Comparison of ENCODE assay signal across 27 cellular contexts in the genomic region with DNA sequence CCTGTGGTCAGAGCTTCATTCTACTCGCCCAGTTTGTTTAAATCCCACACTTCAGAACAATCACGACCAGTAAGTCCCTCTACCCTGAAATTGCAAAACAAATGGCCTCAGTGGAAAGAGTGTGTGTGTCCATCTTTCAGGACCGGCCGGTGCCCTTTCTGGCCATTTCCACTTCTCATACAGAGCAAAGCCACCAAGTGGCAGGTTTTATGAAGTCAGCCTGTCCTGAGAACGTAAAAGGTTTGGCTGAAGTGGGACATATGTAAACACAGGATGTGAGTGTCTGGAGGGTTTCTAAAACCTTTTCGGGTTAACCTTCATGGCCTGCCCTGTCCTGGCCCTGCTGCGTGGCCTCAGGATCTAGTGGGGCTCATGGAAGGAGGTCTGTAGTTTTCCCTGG. TPM values are rescaled to one million over a fixed set of nuclear protein-coding genes. Genes with fewer than 3 reads are reported as not detected.
A peak's percentile ranks its signal among the peaks of the same experiment; 100 is the strongest.
DNase-seq lines count a peak whose midpoint lies in the region; ATAC-seq, FAIRE-seq and TF ChIP-seq lines count a peak whose summit lies in the region.
"Had no signal": no experiment of that assay in that cellular context is flagged by ENCODE, and none has a peak within 500 bp of the region (broad histone marks: within the 10 kb centered on the region; RNA-seq: fewer than 3 reads in every experiment).

No MANE protein-coding gene starts in this region.

- no peaks in the 10 kb centered on the region for H3K4me1 ChIP-seq in HepG2 (ENCODE audit: insufficient read depth, low read length)
- no peaks in the 10 kb centered on the region for H3K4me1 ChIP-seq in right lobe of liver
- peaks cover 3% of the 10 kb centered on the region for H3K4me1 ChIP-seq in hepatocyte (ENCODE audit: insufficient read depth)
- H3K4me1 ChIP-seq: adrenal gland, lower lobe of right lung, spleen, transverse colon had no signal

- TF ChIP-seq POLR2A in HepG2 (IDR thresholded peaks at IDR 0.05; ENCODE audit: insufficient read depth in 1 of 2, low read depth in 2 of 2, low read length in 2 of 2), result no peak
- no peak for TF ChIP-seq POLR2A in right lobe of liver (IDR thresholded peaks at IDR 0.05)

- no TSS peak for BruUV-seq in HepG2 (replicated peaks; lab: Mats Ljungman, UMichigan)

- intact Hi-C loops in HepG2 (cut with micrococcal nuclease; ENCODE audit: unreplicated experiment) (no loop called here), right lobe of liver (cut with DNase I) (no loop called here)

- H3K9me3 ChIP-seq in HepG2 (ENCODE audit: low read length), result no peaks in the 10 kb centered on the region
- no peaks in the 10 kb centered on the region for H3K9me3 ChIP-seq in right lobe of liver
- no peaks in the 10 kb centered on the region for H3K9me3 ChIP-seq in hepatocyte (ENCODE audit: low read depth)
- H3K9me3 ChIP-seq: adrenal gland, lower lobe of right lung, spleen, transverse colon had no signal

- H3K27me3 ChIP-seq in HepG2 (ENCODE audit: control insufficient read depth in 1 of 2, insufficient read depth in 2 of 2, low read length in 2 of 2), result peaks cover 0 to 18% of the 10 kb centered on the region in 2 experiments; a peak in 1 of 5 replicates
- no peaks in the 10 kb centered on the region for H3K27me3 ChIP-seq in right lobe of liver
- H3K27me3 ChIP-seq in brain microvascular endothelial cell (replicated peaks), result no peaks in the 10 kb centered on the region
- H3K27me3 ChIP-seq in hepatocyte, result no peaks in the 10 kb centered on the region
- H3K27me3 ChIP-seq: adrenal gland, transverse colon had no signal

- H3K36me3 ChIP-seq in HepG2 (replicated peaks in 1 of 2; ENCODE audit: control insufficient read depth in 1 of 2, insufficient read depth in 2 of 2, low read length in 2 of 2) (no peaks in the 10 kb centered on the region), right lobe of liver (no peaks in the 10 kb centered on the region), brain microvascular endothelial cell (replicated peaks) (no peaks in the 10 kb centered on the region), hepatocyte (replicated peaks; ENCODE audit: insufficient read depth, low read depth) (no peaks in the 10 kb centered on the region)
- H3K36me3 ChIP-seq: adrenal gland, lower lobe of right lung, spleen, transverse colon had no signal

- no peak for TF ChIP-seq RAD21 in HepG2 (CRISPR knock-in tag; IDR thresholded peaks at IDR 0.05)

- ATAC-seq in HepG2 (peak; percentile 74), right lobe of liver (no peak), GM18519 (IDR thresholded peaks at IDR 0.05; ENCODE audit: low FRiP score, unreplicated experiment) (no peak), HG03378 (IDR thresholded peaks at IDR 0.05; ENCODE audit: unreplicated experiment) (no peak)
- ATAC-seq: stimulated activated naive CD8-positive, alpha-beta T cell treated with anti-CD3 and anti-CD28 coated beads, Interleukin-15, Interleukin-2, amounts not matched to agents 100 U/mL and 50 U/mL, for 24 hours had no signal

- H3K79me2 ChIP-seq in HepG2 (ENCODE audit: insufficient read depth, low read length), result no peaks in the 10 kb centered on the region
- no peaks in the 10 kb centered on the region for H3K79me2 ChIP-seq in hepatocyte

- H3K27ac ChIP-seq in HepG2 (ENCODE audit: extremely low read length, insufficient read depth, low read length) (no peak overlapping the region), right lobe of liver (no peak overlapping the region), brain microvascular endothelial cell (no peak overlapping the region), hepatocyte (no peak overlapping the region)
- H3K27ac ChIP-seq: adrenal gland, lower lobe of right lung, spleen, transverse colon had no signal

- WGBS in HepG2 (ENCODE audit: low lambda C conversion rate), result 2% methylated on average over 7 of the region's 7 CpGs
- whole genome bisulfite sequencing in right lobe of liver (ENCODE audit: insufficient coverage, low coverage, low lambda C conversion rate, missing lambda C conversion rate), result 46% methylated on average over 4 of the region's 7 CpGs
- WGBS in hepatocyte (ENCODE audit: low lambda C conversion rate, missing lambda C conversion rate), result 71% methylated on average over 7 of the region's 7 CpGs

- no peak for TF ChIP-seq EP300 in HepG2 (IDR thresholded peaks at IDR 0.05; ENCODE audit: low read depth in 2 of 2, low read length in 2 of 2)
- no peak for TF ChIP-seq EP300 in HepG2 (CRISPR knock-in tag; IDR thresholded peaks at IDR 0.05; ENCODE audit: borderline replicate concordance)

- H2AFZ ChIP-seq in HepG2 (ENCODE audit: low read length) (no peak overlapping the region), hepatocyte (no peak overlapping the region)

- H4K20me1 ChIP-seq in HepG2 (ENCODE audit: insufficient read depth, low read length) (no peaks in the 10 kb centered on the region), hepatocyte (ENCODE audit: insufficient read depth, poor library complexity, severe bottlenecking) (no peaks in the 10 kb centered on the region)

- H3K4me3 ChIP-seq in HepG2 (replicated peaks in 1 of 3; ENCODE audit: insufficient read depth in 1 of 3, low read depth in 2 of 3, low read length in 3 of 3), result no peak overlapping the region
- H3K4me3 ChIP-seq in right lobe of liver, result no peak overlapping the region
- H3K4me3 ChIP-seq in brain microvascular endothelial cell (ENCODE audit: low read depth, low read length), result no peak overlapping the region
- H3K4me3 ChIP-seq in hepatocyte, result no peak overlapping the region
- H3K4me3 ChIP-seq: adrenal gland, lower lobe of right lung, spleen, transverse colon had no signal

- in situ Hi-C loops in HepG2 (cut with HindIII; ENCODE audit: extremely low pct_ligation_motif_present, low pct_unique_long_range_greater_than_20kb), result no loop called here
- in situ Hi-C loops in brain microvascular endothelial cell (cut with HindIII; ENCODE audit: low pct_ligation_motif_present, low sequenced_read_pairs), result no loop called here

- FAIRE-seq in HepG2 (lab: Jason Lieb, UNC), result no peak
- FAIRE-seq: D721Med, endothelial cell of umbilical vein had no signal

- H3K9me2 ChIP-seq in hepatocyte (replicated peaks; ENCODE audit: insufficient read depth), result no peaks in the 10 kb centered on the region

- H3K4me2 ChIP-seq in HepG2 (ENCODE audit: low read depth, low read length) (no peak overlapping the region), hepatocyte (no peak overlapping the region)

- CTCF ChIA-PET in HepG2 (lab: Yijun Ruan, JAX; ENCODE audit: low intra/inter-chr PET ratio, low total read pairs), result no interaction called here

- H3K9ac ChIP-seq in HepG2 (ENCODE audit: insufficient read depth, low read depth, low read length), result no peak overlapping the region

- TF ChIP-seq CTCF in HepG2 (CRISPR knock-in tag; IDR thresholded peaks at IDR 0.05) (no peak), right lobe of liver (IDR thresholded peaks at IDR 0.05) (no peak), brain microvascular endothelial cell (IDR thresholded peaks at IDR 0.05; ENCODE audit: low read depth, low read length, missing control alignments) (peak; percentile 43), hepatocyte (IDR thresholded peaks at IDR 0.05; ENCODE audit: poor library complexity) (peak; percentile 13)

- DNase-seq in HepG2 (ENCODE audit: low spot score) (no peak), right lobe of liver (no peak), brain microvascular endothelial cell (no peak), hepatocyte (ENCODE audit: low spot score) (no peak), putamen (ENCODE audit: low spot score) (no peak), MV-4-11 (lab: John Stamatoyannopoulos, UW) (no peak)
- DNase-seq: activated CD4-positive, CD25-positive, alpha-beta regulatory T cell treated with anti-CD3 and anti-CD28 coated beads, Interleukin-2, amount 50 U/mL, for 72 hours; activated T-cell treated with anti-CD3 and anti-CD28 coated beads, Interleukin-2, amount 50 U/mL, for 1 hour; adrenal gland; foreskin melanocyte; H7; hypothalamus; islet precursor cell; KG1; lower lobe of right lung; NCI-H187 treated with DMSO at 0.1 percent for 48 hours; NCI-H69; spleen; stimulated activated CD4-positive, alpha-beta T cell treated with anti-CD3 and anti-CD28 coated beads, Interleukin-4, amount 100 ng/mL, for 4 hours; stimulated activated naive CD8-positive, alpha-beta T cell treated with anti-CD3 and anti-CD28 coated beads, Interleukin-15, Interleukin-2, amounts not matched to agents 100 U/mL and 50 U/mL, for 24 hours; transverse colon had no signal

- POLR2A ChIA-PET in HepG2 (lab: Yijun Ruan, JAX), result no interaction called here

TF ChIP-seq in HepG2, 621 proteins besides CTCF, POLR2A, EP300 and RAD21:
- TF ChIP-seq TEAD2 (CRISPR knock-in tag; IDR thresholded peaks at IDR 0.05) (no peak), STAG1 (CRISPR knock-in tag; IDR thresholded peaks at IDR 0.05) (peak; percentile 42; the same call in 1 of the 2 replicates)

RNA-seq across cellular contexts. Expression of gene NXNL2, which starts 24.7 kb away (rescaled TPM):
- total RNA-seq in HepG2 (2016; rRNA removed; fragmentation: Illumina TruSeq; extraction: Trizol), result not detected in 2 replicates
- not detected in 2 replicates for total RNA-seq in HepG2 (2016; cell fraction: cytosol; rRNA removed; fragmentation: Illumina TruSeq; extraction: Trizol; ENCODE audit: low read depth)
- not detected in 2 replicates for total RNA-seq in HepG2 (2016; cell fraction: insoluble cytoplasmic fraction; rRNA removed; fragmentation: Illumina TruSeq; extraction: Trizol)
- total RNA-seq in HepG2 (2016; cell fraction: membrane; rRNA removed; fragmentation: Illumina TruSeq; extraction: Trizol), result not detected in 2 replicates
- not detected in 2 replicates for total RNA-seq in HepG2 (2016; cell fraction: nucleus; rRNA removed; fragmentation: Illumina TruSeq; extraction: Trizol)
- not detected in 2 replicates for polyA plus RNA-seq in HepG2 (2011; rRNA removed)
- not detected in 2 replicates for polyA plus RNA-seq in HepG2 (2011; cell fraction: cytosol; rRNA removed)
- not detected in 2 replicates for polyA plus RNA-seq in HepG2 (2011; cell fraction: nucleus; rRNA removed)
- not detected in 2 replicates for polyA plus RNA-seq in HepG2 (2012)
- not detected in 2 replicates for polyA plus RNA-seq in HepG2 (2016; cell fraction: cytosol; fragmentation: Illumina TruSeq; extraction: Trizol; ENCODE audit: low read depth)
- polyA plus RNA-seq in HepG2 (2016; cell fraction: insoluble cytoplasmic fraction; fragmentation: Illumina TruSeq; extraction: Trizol; ENCODE audit: low read depth), result not detected in 2 replicates
- not detected in 2 replicates for polyA plus RNA-seq in HepG2 (2016; cell fraction: membrane; fragmentation: Illumina TruSeq; extraction: Trizol; ENCODE audit: low read depth)
- polyA plus RNA-seq in HepG2 (2016; cell fraction: nucleus; fragmentation: Illumina TruSeq; extraction: Trizol; ENCODE audit: insufficient read depth, low read depth), result not detected in 2 replicates
- polyA minus RNA-seq in HepG2 (2011; rRNA and poly(A)+ RNA removed; ENCODE audit: low replicate concordance), result 1.3 TPM in 1 of 2 replicates, not detected in the other
- not detected in 2 replicates for polyA minus RNA-seq in HepG2 (2011; cell fraction: cytosol; rRNA and poly(A)+ RNA removed)
- polyA minus RNA-seq in HepG2 (2011; cell fraction: nucleus; rRNA and poly(A)+ RNA removed), result not detected in 2 replicates
- not detected for total RNA-seq in right lobe of liver
- total RNA-seq in hepatocyte, result 0.57 and 0.84 TPM in 2 replicates
- polyA plus RNA-seq in hepatocyte, result 1.0 and 2.5 TPM in 2 replicates
- total RNA-seq: cardiac septum, endothelial cell of umbilical vein, transverse colon had no signal
- polyA plus RNA-seq: CD14-positive monocyte had no signal

Comparison
In these comparisons a context has a peak if more than half of its experiments do, and no peak if none do; other contexts are left out.
1. CTCF ChIP-seq: peak in brain microvascular endothelial cell (single experiment) and hepatocyte (single experiment); none in HepG2 (single experiment) and right lobe of liver (0 of 4).